1 cellular context compared by ENCODE assay signal in genomic region chr1:92784639-92785500, GRCh38.
TF ChIP-seq lines count a peak whose summit lies in the region.

Gene EVI5, minus strand, starts transcription at chr1:92785108. Its CDS starts 48,562 bp downstream, at chr1:92736546.

TF ChIP-seq in K562, 482 proteins besides CTCF, POLR2A, EP300 and RAD21 (continued from another document and continues in another):
- TF ChIP-seq HMG20B (CRISPR knock-in tag; IDR thresholded peaks at IDR 0.05) (no peak), ZBTB7A (IDR thresholded peaks at IDR 0.05; ENCODE audit: borderline replicate concordance, control insufficient read depth, low read depth, low read length) (peak; percentile 87), MTA3 (IDR thresholded peaks at IDR 0.05; ENCODE audit: borderline replicate concordance) (peak; percentile 66; the same call in 1 of the 2 replicates), ZNF639 (CRISPR knock-in tag; conservative IDR thresholded peaks at IDR 0.05 in 1 of 2, IDR thresholded peaks at IDR 0.05 in 1 of 2) (no peak), ZNF174 (CRISPR knock-in tag; IDR thresholded peaks at IDR 0.05) (no peak), YY1 (IDR thresholded peaks at IDR 0.05; ENCODE audit: borderline replicate concordance in 1 of 3, control insufficient read depth in 1 of 3, extremely low read depth in 1 of 3, insufficient read depth in 3 of 3, insufficient read length in 1 of 3, insufficient replicate concordance in 2 of 3, low read depth in 1 of 3, low read length in 2 of 3) (no peak), BHLHE40 (IDR thresholded peaks at IDR 0.05; ENCODE audit: low read length) (peak; percentile 74), MECOM (CRISPR knock-in tag; IDR thresholded peaks at IDR 0.05) (no peak), MXI1 (IDR thresholded peaks at IDR 0.05; ENCODE audit: low read depth, low read length) (no peak), ZNF583 (CRISPR knock-in tag; IDR thresholded peaks at IDR 0.05) (no peak), BRD4 (IDR thresholded peaks at IDR 0.05) (no peak), FUS (optimal IDR thresholded peaks at IDR 0.05; ENCODE audit: low read depth, low read length) (no peak), SP1 (CRISPR knock-in tag; IDR thresholded peaks at IDR 0.05) (peak; percentile 73; the same call in 1 of the 2 replicates), GATAD2A (IDR thresholded peaks at IDR 0.05) (0 out of 2 replicates have a peak, but pooled peaks have one; percentile 9), ELK1 (CRISPR knock-in tag; IDR thresholded peaks at IDR 0.05) (no peak), BMI1 (IDR thresholded peaks at IDR 0.05; ENCODE audit: low read length) (no peak), HIVEP1 (CRISPR knock-in tag; IDR thresholded peaks at IDR 0.05) (no peak), ZBTB17 (CRISPR knock-in tag; IDR thresholded peaks at IDR 0.05) (no peak; the same call in 1 of the 2 replicates), RBM34 (IDR thresholded peaks at IDR 0.05; ENCODE audit: borderline replicate concordance, insufficient read depth, low read length) (no peak), SAP30 (IDR thresholded peaks at IDR 0.05; ENCODE audit: borderline replicate concordance, insufficient read depth, low read depth, low read length, poor library complexity, severe bottlenecking) (peak; percentile 85), RBM14 (IDR thresholded peaks at IDR 0.05; ENCODE audit: borderline replicate concordance, insufficient read depth, low read depth, low read length) (no peak), BDP1 (IDR thresholded peaks at IDR 0.05; ENCODE audit: insufficient read depth, insufficient read length) (no peak), POLR3G (IDR thresholded peaks at IDR 0.05; ENCODE audit: extremely low read depth, insufficient read length, insufficient replicate concordance) (no peak), ZNF121 (CRISPR knock-in tag; conservative IDR thresholded peaks at IDR 0.05) (no peak), JUNB (CRISPR knock-in tag; conservative IDR thresholded peaks at IDR 0.05) (no peak), NCOA2 (IDR thresholded peaks at IDR 0.05; ENCODE audit: partially characterized antibody in 2 of 2) (no peak), FOXA3 (CRISPR knock-in tag; conservative IDR thresholded peaks at IDR 0.05 in 1 of 2, IDR thresholded peaks at IDR 0.05 in 1 of 2) (0 out of 4 replicates have a peak, but pooled peaks of 1 of the 2 experiments have one; percentile 26), ZBTB1 (CRISPR knock-in tag; IDR thresholded peaks at IDR 0.05; ENCODE audit: borderline replicate concordance, low read depth) (peak; percentile 67; the same call in 1 of the 2 replicates), NFE2 (IDR thresholded peaks at IDR 0.05; ENCODE audit: low read depth) (peak; percentile 18; the same call in 1 of the 2 replicates), ELF4 (CRISPR knock-in tag; IDR thresholded peaks at IDR 0.05) (0 out of 2 replicates have a peak, but pooled peaks have one; percentile 21), MYNN (IDR thresholded peaks at IDR 0.05) (peak; percentile 68; the same call in 1 of the 2 replicates), MYNN (CRISPR knock-in tag; IDR thresholded peaks at IDR 0.05) (no peak), SP2 (IDR thresholded peaks at IDR 0.05; ENCODE audit: extremely low read depth, low read depth, low read length, poor library complexity, severe bottlenecking) (no peak), HEY1 (CRISPR knock-in tag; IDR thresholded peaks at IDR 0.05; ENCODE audit: borderline replicate concordance) (no peak), RNF219 (CRISPR knock-in tag; IDR thresholded peaks at IDR 0.05) (no peak), NEUROD1 (IDR thresholded peaks at IDR 0.05; ENCODE audit: borderline replicate concordance, low read depth, low read length, partially characterized antibody) (no peak), MBD2 (IDR thresholded peaks at IDR 0.05; ENCODE audit: borderline replicate concordance, low read depth) (0 out of 2 replicates have a peak, but pooled peaks have one; percentile 24), KAT2B (IDR thresholded peaks at IDR 0.05; ENCODE audit: low read depth, low read length) (no peak), HMGN3 (IDR thresholded peaks at IDR 0.05; ENCODE audit: borderline replicate concordance, extremely low read depth, insufficient read length, low read depth, low read length) (peak; percentile 49), DACH1 (IDR thresholded peaks at IDR 0.05; ENCODE audit: partially characterized antibody) (peak; percentile 92), ZNF408 (CRISPR knock-in tag; IDR thresholded peaks at IDR 0.05; ENCODE audit: low read depth) (no peak), E2F1 (CRISPR knock-in tag; IDR thresholded peaks at IDR 0.05) (peak; percentile 95), HDAC8 (tag; IDR thresholded peaks at IDR 0.05) (peak; percentile 90), VEZF1 (CRISPR knock-in tag; IDR thresholded peaks at IDR 0.05) (peak; percentile 43; the same call in 1 of the 2 replicates), POLR2AphosphoS2 (IDR thresholded peaks at IDR 0.05; ENCODE audit: low read length) (no peak), CHCHD3 (CRISPR knock-in tag; IDR thresholded peaks at IDR 0.05) (no peak), WHSC1 (IDR thresholded peaks at IDR 0.05; ENCODE audit: low read length) (no peak), FOXM1 (IDR thresholded peaks at IDR 0.05; ENCODE audit: low read depth) (0 out of 2 replicates have a peak, but pooled peaks have one; percentile 9), FOXM1 (CRISPR knock-in tag; IDR thresholded peaks at IDR 0.05; ENCODE audit: low read depth) (no peak), MTA2 (IDR thresholded peaks at IDR 0.05; ENCODE audit: low read depth) (no peak), TSHZ1 (CRISPR knock-in tag; IDR thresholded peaks at IDR 0.05) (no peak)
- TF ChIP-seq, protein P1, sequence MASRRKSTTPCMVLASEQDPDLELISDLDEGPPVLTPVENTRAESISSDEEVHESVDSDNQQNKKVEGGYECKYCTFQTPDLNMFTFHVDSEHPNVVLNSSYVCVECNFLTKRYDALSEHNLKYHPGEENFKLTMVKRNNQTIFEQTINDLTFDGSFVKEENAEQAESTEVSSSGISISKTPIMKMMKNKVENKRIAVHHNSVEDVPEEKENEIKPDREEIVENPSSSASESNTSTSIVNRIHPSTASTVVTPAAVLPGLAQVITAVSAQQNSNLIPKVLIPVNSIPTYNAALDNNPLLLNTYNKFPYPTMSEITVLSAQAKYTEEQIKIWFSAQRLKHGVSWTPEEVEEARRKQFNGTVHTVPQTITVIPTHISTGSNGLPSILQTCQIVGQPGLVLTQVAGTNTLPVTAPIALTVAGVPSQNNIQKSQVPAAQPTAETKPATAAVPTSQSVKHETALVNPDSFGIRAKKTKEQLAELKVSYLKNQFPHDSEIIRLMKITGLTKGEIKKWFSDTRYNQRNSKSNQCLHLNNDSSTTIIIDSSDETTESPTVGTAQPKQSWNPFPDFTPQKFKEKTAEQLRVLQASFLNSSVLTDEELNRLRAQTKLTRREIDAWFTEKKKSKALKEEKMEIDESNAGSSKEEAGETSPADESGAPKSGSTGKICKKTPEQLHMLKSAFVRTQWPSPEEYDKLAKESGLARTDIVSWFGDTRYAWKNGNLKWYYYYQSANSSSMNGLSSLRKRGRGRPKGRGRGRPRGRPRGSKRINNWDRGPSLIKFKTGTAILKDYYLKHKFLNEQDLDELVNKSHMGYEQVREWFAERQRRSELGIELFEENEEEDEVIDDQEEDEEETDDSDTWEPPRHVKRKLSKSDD (conservative IDR thresholded peaks at IDR 0.05; ENCODE audit: low read length), result peak; percentile 42; the same call in 1 of the 2 replicates
- TF ChIP-seq, protein P2, sequence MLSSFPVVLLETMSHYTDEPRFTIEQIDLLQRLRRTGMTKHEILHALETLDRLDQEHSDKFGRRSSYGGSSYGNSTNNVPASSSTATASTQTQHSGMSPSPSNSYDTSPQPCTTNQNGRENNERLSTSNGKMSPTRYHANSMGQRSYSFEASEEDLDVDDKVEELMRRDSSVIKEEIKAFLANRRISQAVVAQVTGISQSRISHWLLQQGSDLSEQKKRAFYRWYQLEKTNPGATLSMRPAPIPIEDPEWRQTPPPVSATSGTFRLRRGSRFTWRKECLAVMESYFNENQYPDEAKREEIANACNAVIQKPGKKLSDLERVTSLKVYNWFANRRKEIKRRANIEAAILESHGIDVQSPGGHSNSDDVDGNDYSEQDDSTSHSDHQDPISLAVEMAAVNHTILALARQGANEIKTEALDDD (IDR thresholded peaks at IDR 0.05), result no peak
- TF ChIP-seq, protein P3, sequence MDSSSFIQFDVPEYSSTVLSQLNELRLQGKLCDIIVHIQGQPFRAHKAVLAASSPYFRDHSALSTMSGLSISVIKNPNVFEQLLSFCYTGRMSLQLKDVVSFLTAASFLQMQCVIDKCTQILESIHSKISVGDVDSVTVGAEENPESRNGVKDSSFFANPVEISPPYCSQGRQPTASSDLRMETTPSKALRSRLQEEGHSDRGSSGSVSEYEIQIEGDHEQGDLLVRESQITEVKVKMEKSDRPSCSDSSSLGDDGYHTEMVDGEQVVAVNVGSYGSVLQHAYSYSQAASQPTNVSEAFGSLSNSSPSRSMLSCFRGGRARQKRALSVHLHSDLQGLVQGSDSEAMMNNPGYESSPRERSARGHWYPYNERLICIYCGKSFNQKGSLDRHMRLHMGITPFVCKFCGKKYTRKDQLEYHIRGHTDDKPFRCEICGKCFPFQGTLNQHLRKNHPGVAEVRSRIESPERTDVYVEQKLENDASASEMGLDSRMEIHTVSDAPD (CRISPR knock-in tag; IDR thresholded peaks at IDR 0.05), result no peak
